In genomic region chr12:47705239-47705570, GRCh38 we compare ENCODE assay signal across 8 cellular contexts. TPM values are rescaled to one million over a fixed set of nuclear protein-coding genes. Genes with fewer than 3 reads are reported as not detected.
DNase-seq lines count a peak whose midpoint lies in the region; ATAC-seq and TF ChIP-seq lines count a peak whose summit lies in the region.

No MANE protein-coding gene starts in this region.

- H3K27me3 ChIP-seq in GM23338 (ENCODE audit: insufficient read depth): no peaks in the 10 kb centered on the region
- no peaks in the 10 kb centered on the region for H3K27me3 ChIP-seq in WERI-Rb-1 (ENCODE audit: insufficient read depth, low read depth, severe bottlenecking)
- no peaks in the 10 kb centered on the region for H3K27me3 ChIP-seq in gastroesophageal sphincter

- no peaks in the 10 kb centered on the region for H3K9me3 ChIP-seq in WERI-Rb-1 (ENCODE audit: severe bottlenecking)
- H3K9me3 ChIP-seq in gastroesophageal sphincter: no peaks in the 10 kb centered on the region

- DNase-seq in GM23338 (ENCODE audit: low spot score) (no peak), WERI-Rb-1 (no peak), GDM1 (lab: John Stamatoyannopoulos, UW) (no peak), COR-L47 (lab: John Stamatoyannopoulos, UW) (no peak), NCI-H82 treated with DMSO at 0.1 percent for 48 hours (lab: John Stamatoyannopoulos, UW; ENCODE audit: unreplicated experiment) (no peak)

- H3K36me3 ChIP-seq in GM23338 (ENCODE audit: insufficient read depth) (no peaks in the 10 kb centered on the region), WERI-Rb-1 (peaks cover 18% of the 10 kb centered on the region), gastroesophageal sphincter (peaks cover 0 to 9% of the 10 kb centered on the region in 2 donors)

- WGBS in gastroesophageal sphincter (ENCODE audit: low coverage in 1 of 2), 2 donors: 0% methylated on average over 4 to 6 of the region's 9 CpGs

- H3K9me2 ChIP-seq in GM23338 (ENCODE audit: insufficient read depth): no peaks in the 10 kb centered on the region

- ATAC-seq in GM23338 (no peak; the same call in 2 of the 3 replicates), gastroesophageal sphincter (no peak), HG03025 (IDR thresholded peaks at IDR 0.05; ENCODE audit: low FRiP score, unreplicated experiment) (no peak)

- peaks cover 14% of the 10 kb centered on the region for H3K36me3 Mint-ChIP-seq in GM23338 (ENCODE audit: low read depth)

- peaks cover 33% of the 10 kb centered on the region for H3K79me2 ChIP-seq in GM23338 (replicated peaks; ENCODE audit: insufficient read depth)

- peaks cover 3% of the 10 kb centered on the region for H3K27me3 Mint-ChIP-seq in GM23338 (ENCODE audit: insufficient read depth, low read depth, poor library complexity)

- H3K4me3 Mint-ChIP-seq in GM23338: peak overlapping the region; percentile 74

- H3K4me1 Mint-ChIP-seq in GM23338: peaks cover 19% of the 10 kb centered on the region

- no peak for TF ChIP-seq POLR2A in gastroesophageal sphincter (IDR thresholded peaks at IDR 0.05)

- TF ChIP-seq CTCF in GM23338 (conservative IDR thresholded peaks at IDR 0.05; ENCODE audit: low read depth in 2 of 2): no peak
- no peak for TF ChIP-seq CTCF in WERI-Rb-1 (IDR thresholded peaks at IDR 0.05; ENCODE audit: low read depth, low read length)
- no peak for TF ChIP-seq CTCF in gastroesophageal sphincter (IDR thresholded peaks at IDR 0.05)

- H3K4me1 ChIP-seq in GM23338 (ENCODE audit: insufficient read depth) (peaks cover 5% of the 10 kb centered on the region), gastroesophageal sphincter (peaks cover 0 to 30% (median 0%) of the 10 kb centered on the region in 3 donors)

- H3K27ac Mint-ChIP-seq in GM23338: no peak overlapping the region

- no peaks in the 10 kb centered on the region for H3K9me3 Mint-ChIP-seq in GM23338

- peaks cover 5% of the 10 kb centered on the region; the same call in 1 of the 2 replicates for H4K20me1 ChIP-seq in GM23338 (replicated peaks; ENCODE audit: insufficient read depth)

- H3F3A ChIP-seq in GM23338 (replicated peaks; ENCODE audit: low read depth): no peaks in the 10 kb centered on the region

- TF ChIP-seq EP300 in gastroesophageal sphincter (IDR thresholded peaks at IDR 0.05): no peak

- no peak overlapping the region for H3K27ac ChIP-seq in GM23338 (ENCODE audit: low read depth)
- peak overlapping the region; percentile 85 for H3K27ac ChIP-seq in WERI-Rb-1
- H3K27ac ChIP-seq in gastroesophageal sphincter: peak overlapping the region; percentile 64 to 94 (median 92)
- peak overlapping the region in 20 of 21 experiments; percentile 77 to 96 (median 92) for H3K27ac ChIP-seq in skin epidermis

- H3K4me3 ChIP-seq in GM23338: peak overlapping the region; percentile 82
- peak overlapping the region; percentile 73 for H3K4me3 ChIP-seq in WERI-Rb-1 (ENCODE audit: low read depth, low read length)
- H3K4me3 ChIP-seq in gastroesophageal sphincter: peak overlapping the region; percentile 62 to 79
- peak overlapping the region; percentile 90 to 99 (median 97) for H3K4me3 ChIP-seq in skin epidermis

- H2AFZ ChIP-seq in GM23338: peak overlapping the region; percentile 53

- peak overlapping the region; percentile 77 for H3K4me2 ChIP-seq in GM23338

TF ChIP-seq in GM23338, 12 proteins besides CTCF, POLR2A, EP300 and RAD21 (continues in another document):
- TF ChIP-seq POLR2AphosphoS5 (IDR thresholded peaks at IDR 0.05; ENCODE audit: low read depth): no peak
- no peak for TF ChIP-seq ZNF114 (CRISPR knock-in tag; IDR thresholded peaks at IDR 0.05)
- no peak for TF ChIP-seq NANOG (IDR thresholded peaks at IDR 0.05; ENCODE audit: borderline replicate concordance)
- no peak for TF ChIP-seq ETS1 (IDR thresholded peaks at IDR 0.05)
- no peak for TF ChIP-seq REST (IDR thresholded peaks at IDR 0.05; ENCODE audit: unreplicated experiment)

RNA-seq across cellular contexts. Expression of gene RPAP3, which starts 0.6 kb away (rescaled TPM):
- 29.0 and 31.4 TPM in 2 replicates for total RNA-seq in GM23338 (2014; rRNA removed; shearing (Covaris generic))
- 62.4 and 69.9 TPM in 2 replicates for polyA plus RNA-seq in GM23338 (2016; fragmentation: Nextera tagmentation; extraction: Ambion mirVana)
- 10 to 100 TPM; 17.0 to 20.0 (median 18.8) TPM for total RNA-seq in gastroesophageal sphincter

RNA-seq across cellular contexts. Expression of gene ENDOU, which starts 20.1 kb away (rescaled TPM):
- total RNA-seq in GM23338 (2014; rRNA removed; shearing (Covaris generic)): not detected in 2 replicates
- polyA plus RNA-seq in GM23338 (2016; fragmentation: Nextera tagmentation; extraction: Ambion mirVana): not detected in 2 replicates
- 1 to 10 TPM in 2 of 4 donors, under 1 TPM in 2; 0.42 to 1.9 (median 0.75) TPM for total RNA-seq in gastroesophageal sphincter

RNA-seq across cellular contexts. Expression of gene RAPGEF3, which starts 53.5 kb away (rescaled TPM):
- 10.4 and 11.8 TPM in 2 replicates for total RNA-seq in GM23338 (2014; rRNA removed; shearing (Covaris generic))
- polyA plus RNA-seq in GM23338 (2016; fragmentation: Nextera tagmentation; extraction: Ambion mirVana): 2.3 and 3.0 TPM in 2 replicates
- 10 to 100 TPM; 19.3 to 56.8 (median 25.5) TPM for total RNA-seq in gastroesophageal sphincter
